Comparison of ENCODE assay signal across 1 cellular context in genomic region chr6:20403766-20404640, GRCh38.
TF ChIP-seq lines count a peak whose summit lies in the region.

No MANE protein-coding gene starts in this region.

TF ChIP-seq in K562, 482 proteins besides CTCF, POLR2A, EP300 and RAD21 (continued from another document and continues in another):
- TF ChIP-seq ZNF277 (CRISPR knock-in tag; IDR thresholded peaks at IDR 0.05; ENCODE audit: borderline replicate concordance) (no peak), MCM5 (IDR thresholded peaks at IDR 0.05; ENCODE audit: low read depth) (no peak), CBX5 (IDR thresholded peaks at IDR 0.05; ENCODE audit: borderline replicate concordance, low read depth) (no peak), SAP30 (IDR thresholded peaks at IDR 0.05; ENCODE audit: borderline replicate concordance, insufficient read depth, low read depth, low read length, poor library complexity, severe bottlenecking) (no peak), ZNF445 (CRISPR knock-in tag; IDR thresholded peaks at IDR 0.05; ENCODE audit: low read depth) (no peak), FOXK2 (conservative IDR thresholded peaks at IDR 0.05 in 1 of 2, IDR thresholded peaks at IDR 0.05 in 1 of 2; ENCODE audit: low read depth in 2 of 2) (peak; percentile 45 to 70; a peak in 3 of 4 replicates), POLR2G (IDR thresholded peaks at IDR 0.05; ENCODE audit: low read depth, low read length) (peak; percentile 87), TBP (optimal IDR thresholded peaks at IDR 0.05; ENCODE audit: low read depth, low read length) (peak; percentile 66), ZNF143 (CRISPR knock-in tag; IDR thresholded peaks at IDR 0.05) (no peak), ZBTB2 (IDR thresholded peaks at IDR 0.05) (peak; percentile 37), FOXJ3 (CRISPR knock-in tag; IDR thresholded peaks at IDR 0.05) (no peak), ZNF76 (CRISPR knock-in tag; IDR thresholded peaks at IDR 0.05; ENCODE audit: borderline replicate concordance) (no peak), ZFP30 (CRISPR knock-in tag; IDR thresholded peaks at IDR 0.05; ENCODE audit: borderline replicate concordance) (no peak), RUNX1 (IDR thresholded peaks at IDR 0.05; ENCODE audit: low read depth) (no peak), ELK1 (CRISPR knock-in tag; IDR thresholded peaks at IDR 0.05) (no peak), KLF1 (tag; IDR thresholded peaks at IDR 0.05) (no peak), HNRNPUL1 (IDR thresholded peaks at IDR 0.05; ENCODE audit: low read length) (no peak), KHSRP (IDR thresholded peaks at IDR 0.05) (no peak), SIN3B (IDR thresholded peaks at IDR 0.05; ENCODE audit: low read depth) (no peak), FOSL1 (tag; conservative IDR thresholded peaks at IDR 0.05) (peak; percentile 75), MYNN (IDR thresholded peaks at IDR 0.05) (no peak), MYNN (CRISPR knock-in tag; IDR thresholded peaks at IDR 0.05) (no peak), MIER1 (IDR thresholded peaks at IDR 0.05; ENCODE audit: low read depth) (0 out of 2 replicates have a peak, but pooled peaks have one; percentile 11), BRF1 (IDR thresholded peaks at IDR 0.05; ENCODE audit: borderline replicate concordance, extremely low read depth, insufficient read length) (no peak), KAT8 (IDR thresholded peaks at IDR 0.05; ENCODE audit: low read depth) (no peak), PHTF2 (CRISPR knock-in tag; IDR thresholded peaks at IDR 0.05) (no peak), HDAC8 (tag; IDR thresholded peaks at IDR 0.05) (no peak), PATZ1 (CRISPR knock-in tag; IDR thresholded peaks at IDR 0.05; ENCODE audit: borderline replicate concordance) (no peak), ZNF79 (CRISPR knock-in tag; IDR thresholded peaks at IDR 0.05; ENCODE audit: low read depth) (no peak), HDAC1 (IDR thresholded peaks at IDR 0.05) (no peak; a peak in 2 of 4 replicates), RAD51 (IDR thresholded peaks at IDR 0.05; ENCODE audit: borderline replicate concordance, low read depth) (no peak), POLR3G (IDR thresholded peaks at IDR 0.05; ENCODE audit: extremely low read depth, insufficient read length, insufficient replicate concordance) (no peak), SOX6 (IDR thresholded peaks at IDR 0.05) (no peak; the same call in 1 of the 2 replicates), FUS (optimal IDR thresholded peaks at IDR 0.05; ENCODE audit: low read depth, low read length) (no peak), FOXM1 (IDR thresholded peaks at IDR 0.05; ENCODE audit: low read depth) (peak; percentile 6; the same call in 1 of the 2 replicates), FOXM1 (CRISPR knock-in tag; IDR thresholded peaks at IDR 0.05; ENCODE audit: low read depth) (peak; percentile 53; the same call in 1 of the 2 replicates), TFAP4 (CRISPR knock-in tag; IDR thresholded peaks at IDR 0.05; ENCODE audit: borderline replicate concordance) (no peak), GTF2A2 (tag; IDR thresholded peaks at IDR 0.05) (0 out of 2 replicates have a peak, but pooled peaks have one; percentile 28), SIN3A (IDR thresholded peaks at IDR 0.05; ENCODE audit: borderline replicate concordance in 2 of 2, control insufficient read depth in 1 of 2, low read depth in 2 of 2, low read length in 2 of 2) (peak in 1 of 2 experiments; percentile 56; a peak in 2 of 4 replicates), MTA2 (IDR thresholded peaks at IDR 0.05; ENCODE audit: low read depth) (no peak), ZSCAN32 (CRISPR knock-in tag; IDR thresholded peaks at IDR 0.05) (0 out of 2 replicates have a peak, but pooled peaks have one; percentile 36), ADNP (tag; IDR thresholded peaks at IDR 0.05) (no peak), ZNF3 (CRISPR knock-in tag; IDR thresholded peaks at IDR 0.05) (no peak), SP1 (CRISPR knock-in tag; IDR thresholded peaks at IDR 0.05) (no peak; the same call in 1 of the 2 replicates), ZBTB17 (CRISPR knock-in tag; IDR thresholded peaks at IDR 0.05) (no peak), NCOR1 (IDR thresholded peaks at IDR 0.05) (peak; percentile 45), XRCC4 (IDR thresholded peaks at IDR 0.05; ENCODE audit: extremely low read depth, insufficient read depth, insufficient read length) (no peak), ZNF395 (CRISPR knock-in tag; IDR thresholded peaks at IDR 0.05) (no peak; the same call in 1 of the 2 replicates), PHF21A (IDR thresholded peaks at IDR 0.05; ENCODE audit: borderline replicate concordance, low read depth) (peak; percentile 16), TAF15 (IDR thresholded peaks at IDR 0.05; ENCODE audit: low read depth, low read length) (no peak), DLX4 (CRISPR knock-in tag; IDR thresholded peaks at IDR 0.05) (no peak), SETDB1 (IDR thresholded peaks at IDR 0.05; ENCODE audit: low read length) (no peak), ZNF140 (CRISPR knock-in tag; IDR thresholded peaks at IDR 0.05) (no peak), EP400 (IDR thresholded peaks at IDR 0.05) (peak; percentile 78), IRF1 (CRISPR knock-in tag; IDR thresholded peaks at IDR 0.05; ENCODE audit: borderline replicate concordance) (no peak), TRIM28 (IDR thresholded peaks at IDR 0.05) (no peak), SMAD3 (CRISPR knock-in tag; conservative IDR thresholded peaks at IDR 0.05) (no peak)
